ENCODE assay signal across 9 cellular contexts in genomic region chr11:13009921-13010736, GRCh38. TPM values are rescaled to one million over a fixed set of nuclear protein-coding genes. Genes with fewer than 3 reads are reported as not detected.
A peak's percentile ranks its signal among the peaks of the same experiment; 100 is the strongest.
DNase-seq lines count a peak whose midpoint lies in the region; ATAC-seq lines count a peak whose summit lies in the region.
"Had no signal": no experiment of that assay in that cellular context is flagged by ENCODE, and none has a peak within 500 bp of the region (broad histone marks: within the 10 kb centered on the region; RNA-seq: fewer than 3 reads in every experiment).

No MANE protein-coding gene starts in this region.

- no peaks in the 10 kb centered on the region for H3K36me3 Mint-ChIP-seq in activated naive CD8-positive, alpha-beta T cell treated with anti-CD3 and anti-CD28 coated beads, Interleukin-2, amount 10 ng/mL, durations not matched to agents 7 days and 5 days
- no peaks in the 10 kb centered on the region for H3K36me3 Mint-ChIP-seq in stimulated activated naive B cell treated with anti-CD40 and anti-IgM and Interleukin-4, amounts not matched to agents 10 μg/mL and 1 μg/mL and 100 μg/mL, for 72 hours

- ATAC-seq in activated naive CD8-positive, alpha-beta T cell treated with anti-CD3 and anti-CD28 coated beads, Interleukin-2, amount 10 ng/mL, durations not matched to agents 7 days and 5 days (ENCODE audit: low read depth), result no peak
- ATAC-seq in stimulated activated naive B cell treated with anti-CD40 and anti-IgM and Interleukin-4, amounts not matched to agents 10 μg/mL and 1 μg/mL and 100 μg/mL, for 72 hours (replicated peaks), result no peak
- no peak for ATAC-seq in HG02763 (IDR thresholded peaks at IDR 0.05; ENCODE audit: unreplicated experiment)
- ATAC-seq in HG03457 (IDR thresholded peaks at IDR 0.05; ENCODE audit: unreplicated experiment), result no peak
- no peak for ATAC-seq in HG02885 (IDR thresholded peaks at IDR 0.05; ENCODE audit: poor library complexity, unreplicated experiment)
- ATAC-seq: Panc1 had no signal

- H3K4me3 Mint-ChIP-seq in activated naive CD8-positive, alpha-beta T cell treated with anti-CD3 and anti-CD28 coated beads, Interleukin-2, amount 10 ng/mL, durations not matched to agents 7 days and 5 days, result no peak overlapping the region
- no peak overlapping the region for H3K4me3 Mint-ChIP-seq in stimulated activated naive B cell treated with anti-CD40 and anti-IgM and Interleukin-4, amounts not matched to agents 10 μg/mL and 1 μg/mL and 100 μg/mL, for 72 hours

- POLR2A ChIA-PET in activated naive CD8-positive, alpha-beta T cell treated with anti-CD3 and anti-CD28 coated beads, Interleukin-2, amount 10 ng/mL, durations not matched to agents 7 days and 5 days (lab: Charles Lee), result interaction anchor here (0.6 kb wide), 1 partner anchor 814 kb away, joined by 4 read pairs; no protein-coding TSS in a partner anchor

- peaks cover 74% of the 10 kb centered on the region for H3K27me3 Mint-ChIP-seq in activated naive CD8-positive, alpha-beta T cell treated with anti-CD3 and anti-CD28 coated beads, Interleukin-2, amount 10 ng/mL, durations not matched to agents 7 days and 5 days
- peaks cover 62 to 78% of the 10 kb centered on the region in 2 donors for H3K27me3 Mint-ChIP-seq in stimulated activated naive B cell treated with anti-CD40 and anti-IgM and Interleukin-4, amounts not matched to agents 10 μg/mL and 1 μg/mL and 100 μg/mL, for 72 hours

- H3K4me1 Mint-ChIP-seq in activated naive CD8-positive, alpha-beta T cell treated with anti-CD3 and anti-CD28 coated beads, Interleukin-2, amount 10 ng/mL, durations not matched to agents 7 days and 5 days, result peaks cover 3% of the 10 kb centered on the region
- H3K4me1 Mint-ChIP-seq in stimulated activated naive B cell treated with anti-CD40 and anti-IgM and Interleukin-4, amounts not matched to agents 10 μg/mL and 1 μg/mL and 100 μg/mL, for 72 hours, result peaks cover 3 to 13% of the 10 kb centered on the region in 2 donors

- H3K27ac Mint-ChIP-seq in activated naive CD8-positive, alpha-beta T cell treated with anti-CD3 and anti-CD28 coated beads, Interleukin-2, amount 10 ng/mL, durations not matched to agents 7 days and 5 days, result no peak overlapping the region
- peak overlapping the region; percentile 44 for H3K27ac Mint-ChIP-seq in stimulated activated naive B cell treated with anti-CD40 and anti-IgM and Interleukin-4, amounts not matched to agents 10 μg/mL and 1 μg/mL and 100 μg/mL, for 72 hours

- DNase-seq in NCI-H2171 treated with DMSO at 0.1 percent for 48 hours (lab: John Stamatoyannopoulos, UW), result peak; percentile 5
- DNase-seq in NCI-H2171 (lab: John Stamatoyannopoulos, UW), result no peak
- peak; percentile 31 for DNase-seq in activated naive CD8-positive, alpha-beta T cell treated with anti-CD3 and anti-CD28 coated beads, Interleukin-2, amount 10 ng/mL, durations not matched to agents 7 days and 5 days
- peak; percentile 51 for DNase-seq in iPS-NIHi11 (ENCODE audit: low spot score)
- DNase-seq in stimulated activated naive B cell treated with anti-CD40 and anti-IgM and Interleukin-4, amounts not matched to agents 10 μg/mL and 1 μg/mL and 100 μg/mL, for 72 hours, result no peak

- no peaks in the 10 kb centered on the region for H3K9me3 Mint-ChIP-seq in activated naive CD8-positive, alpha-beta T cell treated with anti-CD3 and anti-CD28 coated beads, Interleukin-2, amount 10 ng/mL, durations not matched to agents 7 days and 5 days
- H3K9me3 Mint-ChIP-seq in stimulated activated naive B cell treated with anti-CD40 and anti-IgM and Interleukin-4, amounts not matched to agents 10 μg/mL and 1 μg/mL and 100 μg/mL, for 72 hours, result no peaks in the 10 kb centered on the region

RNA-seq across cellular contexts. Expression of gene RASSF10, which starts 1.0 kb away (rescaled TPM):
- total RNA-seq in activated naive CD8-positive, alpha-beta T cell treated with anti-CD3 and anti-CD28 coated beads, Interleukin-2, amount 10 ng/mL, durations not matched to agents 7 days and 5 days, result not detected

Comparison
In these comparisons a context has a peak if more than half of its experiments do, and no peak if none do; other contexts are left out.
1. DNase-seq: peak in NCI-H2171 treated with DMSO at 0.1 percent for 48 hours (single experiment), activated naive CD8-positive, alpha-beta T cell treated with anti-CD3 and anti-CD28 coated beads, Interleukin-2, amount 10 ng/mL, durations not matched to agents 7 days and 5 days (single experiment) and iPS-NIHi11 (single experiment); none in NCI-H2171 (single experiment) and stimulated activated naive B cell treated with anti-CD40 and anti-IgM and Interleukin-4, amounts not matched to agents 10 μg/mL and 1 μg/mL and 100 μg/mL, for 72 hours (single experiment).